In the genomic region with DNA sequence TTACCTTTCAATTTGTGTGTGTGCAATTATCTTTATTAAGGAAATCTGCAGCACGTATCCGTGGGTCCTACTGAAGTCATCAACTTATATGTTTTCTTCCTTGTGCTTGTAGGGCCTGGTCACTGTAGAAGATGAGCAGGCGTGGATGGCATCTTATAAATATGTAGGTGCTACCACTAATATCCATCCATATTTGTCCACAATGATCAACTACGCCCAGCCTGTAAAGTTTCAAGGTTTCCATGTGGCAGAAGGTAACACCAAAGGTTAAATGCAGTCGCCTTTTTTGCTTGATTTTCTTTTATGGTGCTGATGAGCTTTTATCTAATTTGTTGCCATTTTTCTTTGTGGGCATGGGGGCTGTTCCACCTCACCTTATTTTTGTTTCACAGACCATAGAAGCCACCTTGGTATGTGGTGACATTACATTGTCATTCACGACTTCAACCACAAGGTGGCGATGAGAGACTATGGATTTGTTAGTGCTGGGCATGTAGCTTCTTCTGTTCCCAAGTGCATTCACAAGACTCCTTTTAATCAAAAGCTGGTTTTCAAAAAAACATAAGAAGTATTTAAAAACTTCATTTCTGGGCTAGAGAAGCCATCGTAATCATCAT, we compare ENCODE assay signal across 1 cellular context.
TF ChIP-seq lines count a peak whose summit lies in the region.

No MANE protein-coding gene starts in this region.

TF ChIP-seq in HCT116, 20 proteins besides CTCF, POLR2A, EP300 and RAD21 (continued from another document):
- TF ChIP-seq, protein P1, sequence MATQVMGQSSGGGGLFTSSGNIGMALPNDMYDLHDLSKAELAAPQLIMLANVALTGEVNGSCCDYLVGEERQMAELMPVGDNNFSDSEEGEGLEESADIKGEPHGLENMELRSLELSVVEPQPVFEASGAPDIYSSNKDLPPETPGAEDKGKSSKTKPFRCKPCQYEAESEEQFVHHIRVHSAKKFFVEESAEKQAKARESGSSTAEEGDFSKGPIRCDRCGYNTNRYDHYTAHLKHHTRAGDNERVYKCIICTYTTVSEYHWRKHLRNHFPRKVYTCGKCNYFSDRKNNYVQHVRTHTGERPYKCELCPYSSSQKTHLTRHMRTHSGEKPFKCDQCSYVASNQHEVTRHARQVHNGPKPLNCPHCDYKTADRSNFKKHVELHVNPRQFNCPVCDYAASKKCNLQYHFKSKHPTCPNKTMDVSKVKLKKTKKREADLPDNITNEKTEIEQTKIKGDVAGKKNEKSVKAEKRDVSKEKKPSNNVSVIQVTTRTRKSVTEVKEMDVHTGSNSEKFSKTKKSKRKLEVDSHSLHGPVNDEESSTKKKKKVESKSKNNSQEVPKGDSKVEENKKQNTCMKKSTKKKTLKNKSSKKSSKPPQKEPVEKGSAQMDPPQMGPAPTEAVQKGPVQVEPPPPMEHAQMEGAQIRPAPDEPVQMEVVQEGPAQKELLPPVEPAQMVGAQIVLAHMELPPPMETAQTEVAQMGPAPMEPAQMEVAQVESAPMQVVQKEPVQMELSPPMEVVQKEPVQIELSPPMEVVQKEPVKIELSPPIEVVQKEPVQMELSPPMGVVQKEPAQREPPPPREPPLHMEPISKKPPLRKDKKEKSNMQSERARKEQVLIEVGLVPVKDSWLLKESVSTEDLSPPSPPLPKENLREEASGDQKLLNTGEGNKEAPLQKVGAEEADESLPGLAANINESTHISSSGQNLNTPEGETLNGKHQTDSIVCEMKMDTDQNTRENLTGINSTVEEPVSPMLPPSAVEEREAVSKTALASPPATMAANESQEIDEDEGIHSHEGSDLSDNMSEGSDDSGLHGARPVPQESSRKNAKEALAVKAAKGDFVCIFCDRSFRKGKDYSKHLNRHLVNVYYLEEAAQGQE (IDR thresholded peaks at IDR 0.05; ENCODE audit: low read depth): no peak
- TF ChIP-seq EZH2phosphoT487 (IDR thresholded peaks at IDR 0.05; ENCODE audit: borderline replicate concordance) (no peak), CBX3 (IDR thresholded peaks at IDR 0.05; ENCODE audit: low read depth) (no peak)
TF ChIP-seq in HCT116: peak in this region for 0.
